Comparison of ENCODE assay signal across 12 cellular contexts in the genomic region with DNA sequence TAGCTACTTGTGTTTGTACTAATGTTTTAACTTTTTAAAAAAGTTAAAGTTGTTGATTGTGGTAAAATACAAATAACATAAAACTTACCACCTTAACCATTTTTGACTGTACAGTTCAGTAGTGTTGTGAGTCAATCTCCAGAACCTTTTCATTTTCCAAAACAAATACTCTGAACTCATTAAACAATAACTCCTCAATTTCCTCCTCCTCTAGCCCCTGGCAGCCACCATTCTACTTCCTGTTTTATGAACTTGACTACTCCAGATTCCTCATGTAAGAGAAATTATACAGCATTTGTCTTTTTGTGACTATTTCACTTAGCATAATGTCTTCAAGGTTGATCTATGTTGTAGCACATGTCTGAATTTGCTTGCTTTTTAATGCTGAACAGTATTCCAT.
DNase-seq lines count a peak whose midpoint lies in the region; ATAC-seq and TF ChIP-seq lines count a peak whose summit lies in the region.
"Had no signal": no experiment of that assay in that cellular context is flagged by ENCODE, and none has a peak within 500 bp of the region (broad histone marks: within the 10 kb centered on the region; RNA-seq: fewer than 3 reads in every experiment).

No MANE protein-coding gene starts in this region.

- H3K18ac ChIP-seq in mesenchymal stem cell (ENCODE audit: low read depth in 1 of 2, low read length in 2 of 2) = no peak overlapping the region

- H3K36me3 Mint-ChIP-seq in CD4-positive, alpha-beta T cell (ENCODE audit: low read depth) = peaks cover 11% of the 10 kb centered on the region
- H3K36me3 Mint-ChIP-seq in activated B cell treated with CpG ODN at 0.5 μM for 24 hours (ENCODE audit: low read depth) = no peaks in the 10 kb centered on the region
- H3K36me3 Mint-ChIP-seq: brain had no signal

- no peak for TF ChIP-seq CTCF in CD4-positive, alpha-beta T cell (IDR thresholded peaks at IDR 0.05)
- no peak for TF ChIP-seq CTCF in activated B cell treated with CpG ODN at 0.5 μM for 24 hours (IDR thresholded peaks at IDR 0.05)

- no peaks in the 10 kb centered on the region for H3K9me3 ChIP-seq in CD4-positive, alpha-beta T cell (ENCODE audit: control insufficient read depth, low read length)
- H3K9me3 ChIP-seq in mesenchymal stem cell (ENCODE audit: control insufficient read depth, low read length) = no peaks in the 10 kb centered on the region
- H3K9me3 ChIP-seq: mucosa of descending colon, thoracic aorta had no signal

- no peak overlapping the region for H2BK5ac ChIP-seq in mesenchymal stem cell (ENCODE audit: low read depth, low read length, poor library complexity, severe bottlenecking)

- CTCF ChIA-PET in CD4-positive, alpha-beta T cell (lab: Charles Lee) = interaction anchor here (0.6 kb wide), 1 partner anchor 1425 kb away, joined by 5 read pairs; no protein-coding TSS in a partner anchor
- CTCF ChIA-PET in activated B cell treated with CpG ODN at 0.5 μM for 24 hours (lab: Charles Lee) = no interaction called here

- H2AFZ ChIP-seq in mesenchymal stem cell (ENCODE audit: low read depth, low read length) = no peak overlapping the region

- peaks cover 3% of the 10 kb centered on the region for H3K4me1 ChIP-seq in mesenchymal stem cell (ENCODE audit: control insufficient read depth, insufficient read depth, low read depth, low read length)

- no peak overlapping the region for H3K14ac ChIP-seq in mesenchymal stem cell (ENCODE audit: low read length in 2 of 2)

- peaks cover 59% of the 10 kb centered on the region for H3K4me1 Mint-ChIP-seq in CD4-positive, alpha-beta T cell (ENCODE audit: low read depth)
- peaks cover 46% of the 10 kb centered on the region for H3K4me1 Mint-ChIP-seq in activated B cell treated with CpG ODN at 0.5 μM for 24 hours

- no peak overlapping the region for H3K4me3 Mint-ChIP-seq in CD4-positive, alpha-beta T cell
- no peak overlapping the region for H3K4me3 Mint-ChIP-seq in activated B cell treated with CpG ODN at 0.5 μM for 24 hours
- H3K4me3 Mint-ChIP-seq: brain had no signal

- H3K27me3 ChIP-seq in CD4-positive, alpha-beta T cell (ENCODE audit: control insufficient read depth, insufficient read depth, low read length) = no peaks in the 10 kb centered on the region
- no peaks in the 10 kb centered on the region for H3K27me3 ChIP-seq in mesenchymal stem cell (ENCODE audit: control insufficient read depth in 1 of 2, insufficient read depth in 1 of 2, low read length in 2 of 2)

- H2BK15ac ChIP-seq in mesenchymal stem cell (ENCODE audit: low read depth, poor library complexity, severe bottlenecking) = no peak overlapping the region

- H3K9ac ChIP-seq in mesenchymal stem cell (ENCODE audit: low read length) = no peak overlapping the region

- H3K79me1 ChIP-seq in mesenchymal stem cell (replicated peaks; ENCODE audit: low read length, poor library complexity, severe bottlenecking) = no peaks in the 10 kb centered on the region

- POLR2A ChIA-PET in CD4-positive, alpha-beta T cell (lab: Charles Lee) = interaction anchor here (4.6 kb wide), 1 partner anchor 11 kb away, joined by 15 read pairs; no protein-coding TSS in a partner anchor
- POLR2A ChIA-PET in activated B cell treated with CpG ODN at 0.5 μM for 24 hours (lab: Charles Lee) = interaction anchor here (0.6 kb wide), 1 partner anchor 60 kb away, joined by 3 read pairs; no protein-coding TSS in a partner anchor

- H3K36me3 ChIP-seq in mesenchymal stem cell (ENCODE audit: control insufficient read depth in 1 of 2, insufficient read depth in 2 of 2, low read depth in 1 of 2, low read length in 2 of 2) = no peaks in the 10 kb centered on the region
- H3K36me3 ChIP-seq: thoracic aorta had no signal

- no peak overlapping the region for H3K27ac ChIP-seq in CD4-positive, alpha-beta T cell (ENCODE audit: low read depth, low read length)
- no peak overlapping the region for H3K27ac ChIP-seq in mesenchymal stem cell (ENCODE audit: low read length, poor library complexity, severe bottlenecking)

- no peak overlapping the region for H4K91ac ChIP-seq in mesenchymal stem cell (ENCODE audit: low read length)

- H2AK5ac ChIP-seq in mesenchymal stem cell (ENCODE audit: low read length, severe bottlenecking) = no peak overlapping the region

- no peak overlapping the region for H3K4me2 ChIP-seq in mesenchymal stem cell (ENCODE audit: low read length, poor library complexity, severe bottlenecking)

- intact Hi-C loops in CD4-positive, alpha-beta T cell (cut with DNase I, micrococcal nuclease) = no loop called here
- intact Hi-C loops in activated B cell treated with CpG ODN at 0.5 μM for 24 hours (cut with micrococcal nuclease) = no loop called here

- no peak overlapping the region for H2BK12ac ChIP-seq in mesenchymal stem cell (ENCODE audit: low read length in 2 of 2)

- ATAC-seq in CD4-positive, alpha-beta T cell (ENCODE audit: poor library complexity) = no peak
- ATAC-seq in activated B cell treated with CpG ODN at 0.5 μM for 24 hours (ENCODE audit: low read depth) (no peak), HG02642 (IDR thresholded peaks at IDR 0.05; ENCODE audit: poor library complexity, unreplicated experiment) (no peak)
- ATAC-seq: mucosa of descending colon had no signal

- peak overlapping the region; percentile 58 for H3K27ac Mint-ChIP-seq in CD4-positive, alpha-beta T cell
- peak overlapping the region; percentile 80 for H3K27ac Mint-ChIP-seq in activated B cell treated with CpG ODN at 0.5 μM for 24 hours
- H3K27ac Mint-ChIP-seq: brain had no signal

- H4K8ac ChIP-seq in mesenchymal stem cell (ENCODE audit: low read length) = no peak overlapping the region

- no peak overlapping the region for H3K4me3 ChIP-seq in mesenchymal stem cell (ENCODE audit: insufficient read depth in 1 of 2, low read depth in 1 of 2, low read length in 2 of 2)
- H3K4me3 ChIP-seq: mucosa of descending colon, thoracic aorta had no signal

- H2BK120ac ChIP-seq in mesenchymal stem cell (ENCODE audit: low read depth, low read length) = no peak overlapping the region

- H3K27me3 Mint-ChIP-seq in CD4-positive, alpha-beta T cell = no peaks in the 10 kb centered on the region
- H3K27me3 Mint-ChIP-seq in activated B cell treated with CpG ODN at 0.5 μM for 24 hours = no peaks in the 10 kb centered on the region
- H3K27me3 Mint-ChIP-seq: brain had no signal

- no peak overlapping the region for H3K23ac ChIP-seq in mesenchymal stem cell (ENCODE audit: low read length in 2 of 2)

- no peak overlapping the region for H3K4ac ChIP-seq in mesenchymal stem cell (ENCODE audit: low read depth in 1 of 2, low read length in 2 of 2)

- H3K9me3 Mint-ChIP-seq in CD4-positive, alpha-beta T cell = peaks cover 8% of the 10 kb centered on the region
- peaks cover 4% of the 10 kb centered on the region for H3K9me3 Mint-ChIP-seq in activated B cell treated with CpG ODN at 0.5 μM for 24 hours

- DNase-seq in CD4-positive, alpha-beta T cell = no peak
- DNase-seq in EH (ENCODE audit: low read depth) (peak; percentile 52), activated B cell treated with CpG ODN at 0.5 μM for 24 hours (no peak), kidney tubule cell (ENCODE audit: low spot score) (peak; percentile 55), NK-92 (lab: John Stamatoyannopoulos, UW; ENCODE audit: unreplicated experiment) (no peak), mesenchymal stem cell (no peak)
- DNase-seq: Calu3, mucosa of descending colon, NCI-H1694 treated with DMSO at 0.1 percent for 48 hours had no signal

Comparison
In these comparisons a context has a peak if more than half of its experiments do, and no peak if none do; other contexts are left out.
1. DNase-seq: peak in EH (single experiment) and kidney tubule cell (single experiment); none in CD4-positive, alpha-beta T cell (0 of 10), activated B cell treated with CpG ODN at 0.5 μM for 24 hours (single experiment), NK-92 (single experiment) and mesenchymal stem cell (single experiment).